36 cellular contexts compared by ENCODE assay signal in the genomic region with DNA sequence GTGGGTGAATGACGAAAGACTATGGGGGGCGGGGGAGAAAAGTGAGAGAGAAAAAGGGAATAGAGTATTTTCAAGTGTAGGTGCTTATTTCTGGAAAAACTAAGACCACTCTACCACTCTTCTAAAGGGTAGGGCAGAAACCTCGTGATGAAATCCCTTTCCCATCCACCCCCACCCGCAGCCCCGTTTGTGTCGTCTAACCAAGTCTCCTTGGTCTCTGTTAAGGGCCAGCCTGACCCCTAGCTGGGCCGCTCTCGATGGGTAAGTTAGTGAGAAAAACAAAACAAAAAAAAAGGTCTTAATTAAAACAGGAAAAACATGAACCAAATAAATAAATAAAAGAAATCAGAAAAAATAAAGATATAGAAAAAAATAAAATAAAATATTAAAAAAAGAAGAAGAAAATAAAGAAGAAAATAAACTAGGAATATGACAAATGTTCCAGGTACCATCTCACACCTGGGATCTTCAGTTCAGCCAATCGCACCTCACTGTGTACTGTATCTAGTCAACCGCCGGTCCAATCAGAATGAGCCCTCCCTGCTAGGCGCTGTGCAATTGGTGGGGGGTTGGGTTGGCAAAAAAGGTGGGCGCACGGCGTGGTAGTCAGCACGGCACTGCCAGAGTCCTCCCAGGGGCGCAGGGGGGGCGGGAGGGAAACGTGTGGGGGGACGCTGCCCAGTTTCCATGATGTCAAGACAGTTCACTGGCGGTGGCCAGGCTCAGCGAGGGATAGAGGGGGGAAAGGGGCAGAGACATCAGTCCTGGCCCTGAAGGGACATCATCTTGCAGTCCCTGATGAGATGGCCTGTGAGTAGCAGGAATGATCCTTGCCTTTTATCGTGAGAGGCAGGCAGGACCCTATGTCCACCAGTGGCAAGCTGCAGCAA. TPM values are rescaled to one million over a fixed set of nuclear protein-coding genes. Genes with fewer than 3 reads are reported as not detected.
DNase-seq lines count a peak whose midpoint lies in the region; ATAC-seq and TF ChIP-seq lines count a peak whose summit lies in the region.
"Had no signal": no experiment of that assay in that cellular context is flagged by ENCODE, and none has a peak within 500 bp of the region (broad histone marks: within the 10 kb centered on the region; RNA-seq: fewer than 3 reads in every experiment).

No MANE protein-coding gene starts in this region.

- H3K27ac ChIP-seq in right atrium auricular region (no peak overlapping the region), left ventricle myocardium inferior (replicated peaks) (no peak overlapping the region), RWPE1 (peak overlapping the region; percentile 67; the same call in 1 of the 2 replicates)
- H3K27ac ChIP-seq: A549, brain microvascular endothelial cell, KMS-11, prostate gland, SJSA1, thoracic aorta, vagina had no signal

- H3K27me3 ChIP-seq in right atrium auricular region (no peaks in the 10 kb centered on the region), left ventricle myocardium inferior (ENCODE audit: low read depth) (no peaks in the 10 kb centered on the region)
- H3K27me3 ChIP-seq: brain microvascular endothelial cell, SJSA1, vagina had no signal

- no peaks in the 10 kb centered on the region for H3K9me3 ChIP-seq in right atrium auricular region
- no peaks in the 10 kb centered on the region for H3K9me3 ChIP-seq in left ventricle myocardium inferior (replicated peaks)
- H3K9me3 ChIP-seq: A549, prostate gland, SJSA1, thoracic aorta, vagina had no signal

- H3K36me3 ChIP-seq in right atrium auricular region = peaks cover 64% of the 10 kb centered on the region
- peaks cover 67% of the 10 kb centered on the region for H3K36me3 ChIP-seq in left ventricle myocardium inferior

- no peak overlapping the region for H3K27ac Mint-ChIP-seq in glutamatergic neuron (ENCODE audit: unreplicated experiment)
- H3K27ac Mint-ChIP-seq: activated naive CD4-positive, alpha-beta T cell treated with anti-CD3 and anti-CD28 coated beads for 36 hours; activated T-cell treated with anti-CD3 and anti-CD28 coated beads, Interleukin-2, amount 50 U/mL, for 72 hours had no signal

- peak; percentile 55 for DNase-seq in right atrium auricular region (ENCODE audit: low spot score)
- DNase-seq in left ventricle myocardium inferior = no peak
- DNase-seq in RWPE1 (ENCODE audit: low spot score) = no peak
- DNase-seq in glutamatergic neuron = no peak
- no peak for DNase-seq in HuH-7.5 (ENCODE audit: low spot score)
- no peak for DNase-seq in middle frontal gyrus (ENCODE audit: extremely low spot score, low spot score)
- DNase-seq in sciatic nerve (ENCODE audit: low spot score) = no peak
- DNase-seq: activated naive CD4-positive, alpha-beta T cell treated with anti-CD3 and anti-CD28 coated beads for 36 hours; activated T-cell treated with anti-CD3 and anti-CD28 coated beads, Interleukin-2, amount 50 U/mL, for 72 hours; brain microvascular endothelial cell; COR-L47; DMS53; effector CD4-positive, alpha-beta T cell; erythroblast; GDM1; HCEC 1CT; MM.1S; NCI-H1417; NCI-H2029 treated with DMSO at 0.1 percent for 48 hours; NCI-H2227 treated with DMSO at 0.1 percent for 48 hours; NCI-H69; stimulated activated naive CD8-positive, alpha-beta T cell treated with anti-CD3 and anti-CD28 coated beads, Interleukin-15, Interleukin-2, amounts not matched to agents 100 U/mL and 50 U/mL, for 24 hours had no signal

- POLR2A ChIA-PET in RWPE1 (lab: Yijun Ruan, JAX; ENCODE audit: low non-redundant PET) = no interaction called here

- peaks cover 5% of the 10 kb centered on the region for H3K36me3 Mint-ChIP-seq in glutamatergic neuron (ENCODE audit: unreplicated experiment)

- no peak for TF ChIP-seq CTCF in right atrium auricular region (IDR thresholded peaks at IDR 0.05)
- no peak for TF ChIP-seq CTCF in left ventricle myocardium inferior (IDR thresholded peaks at IDR 0.05; ENCODE audit: borderline replicate concordance)
- TF ChIP-seq CTCF in RWPE1 (conservative IDR thresholded peaks at IDR 0.05; ENCODE audit: low read depth) = no peak
- TF ChIP-seq CTCF in glutamatergic neuron (IDR thresholded peaks at IDR 0.05; ENCODE audit: partially characterized antibody, unreplicated experiment) = no peak

- H3K4me3 ChIP-seq in right atrium auricular region = no peak overlapping the region
- no peak overlapping the region for H3K4me3 ChIP-seq in left ventricle myocardium inferior
- H3K4me3 ChIP-seq: A549, lung, prostate gland, SJSA1, thoracic aorta, vagina had no signal

- peaks cover 9% of the 10 kb centered on the region for H3K9me3 Mint-ChIP-seq in glutamatergic neuron (ENCODE audit: unreplicated experiment)
- H3K9me3 Mint-ChIP-seq: activated naive CD4-positive, alpha-beta T cell treated with anti-CD3 and anti-CD28 coated beads for 36 hours; activated T-cell treated with anti-CD3 and anti-CD28 coated beads, Interleukin-2, amount 50 U/mL, for 72 hours; neural crest cell had no signal

- ATAC-seq in sciatic nerve (no peak), HG03521 (IDR thresholded peaks at IDR 0.05; ENCODE audit: unreplicated experiment) (no peak)
- ATAC-seq: A549; activated T-cell treated with anti-CD3 and anti-CD28 coated beads, Interleukin-2, amount 50 U/mL, for 72 hours; stimulated activated naive CD8-positive, alpha-beta T cell treated with anti-CD3 and anti-CD28 coated beads, Interleukin-15, Interleukin-2, amounts not matched to agents 100 U/mL and 50 U/mL, for 24 hours had no signal

- intact Hi-C loops in left ventricle myocardium inferior (cut with micrococcal nuclease) (no loop called here), sciatic nerve (cut with DNase I) (no loop called here)

- CTCF ChIA-PET in RWPE1 (lab: Yijun Ruan, JAX) = interaction anchor here (1.1 to 1.3 kb wide), 2 partner anchors 10 to 54 kb away, joined by 3 read pairs; no protein-coding TSS in a partner anchor

- peaks cover 10% of the 10 kb centered on the region for H3K27me3 Mint-ChIP-seq in glutamatergic neuron (ENCODE audit: unreplicated experiment)

- peaks cover 26% of the 10 kb centered on the region for H3K4me1 Mint-ChIP-seq in glutamatergic neuron (ENCODE audit: low read depth, unreplicated experiment)

- H3K4me1 ChIP-seq in right atrium auricular region (peaks cover 0 to 32% of the 10 kb centered on the region in 2 donors), left ventricle myocardium inferior (peaks cover 50% of the 10 kb centered on the region)

- H3K4me3 Mint-ChIP-seq in glutamatergic neuron (ENCODE audit: unreplicated experiment) = peak overlapping the region; percentile 50
- H3K4me3 Mint-ChIP-seq: activated naive CD4-positive, alpha-beta T cell treated with anti-CD3 and anti-CD28 coated beads for 36 hours; activated T-cell treated with anti-CD3 and anti-CD28 coated beads, Interleukin-2, amount 50 U/mL, for 72 hours; neural crest cell had no signal

RNA-seq across cellular contexts. Expression of a gene that starts 9.8 kb away (rescaled TPM):
- total RNA-seq in right atrium auricular region (1 to 10 TPM; 1.3 to 1.4 TPM), left ventricle myocardium inferior (2.1 TPM), glutamatergic neuron (ENCODE audit: unreplicated experiment) (164 TPM), sciatic nerve (6.5 TPM)

RNA-seq across cellular contexts. Expression of a gene that starts 25.1 kb away (rescaled TPM):
- total RNA-seq in right atrium auricular region (not detected), left ventricle myocardium inferior (not detected), glutamatergic neuron (ENCODE audit: unreplicated experiment) (not detected), sciatic nerve (not detected)
- total RNA-seq: activated naive CD4-positive, alpha-beta T cell treated with anti-CD3 and anti-CD28 coated beads for 36 hours; activated T-cell treated with anti-CD3 and anti-CD28 coated beads, Interleukin-2, amount 50 U/mL, for 72 hours; chondrocyte; fibroblast of villous mesenchyme; HT1080; kidney epithelial cell; lung; neural crest cell; prostate gland; SJSA1; T-helper 1 cell treated with Interleukin-12 subunit alpha and Interleukin-12 subunit beta and Interleukin-4 antibody, amounts not matched to agents 30 ng/mL and 1 ng/mL, for 36 hours; thoracic aorta; vagina had no signal

RNA-seq across cellular contexts. Expression of a gene that starts 27.8 kb away (rescaled TPM):
- total RNA-seq in right atrium auricular region (10 to 100 TPM; 53.9 to 55.3 TPM), left ventricle myocardium inferior (64.6 TPM), glutamatergic neuron (ENCODE audit: unreplicated experiment) (341 TPM), sciatic nerve (166 TPM)

RNA-seq across cellular contexts. Expression of a gene that starts 28.2 kb away (rescaled TPM):
- total RNA-seq in right atrium auricular region = 10 to 100 TPM; 13.5 to 23.7 TPM
- 25.2 TPM for total RNA-seq in left ventricle myocardium inferior
- 40.3 TPM for total RNA-seq in glutamatergic neuron (ENCODE audit: unreplicated experiment)
- 32.2 TPM for total RNA-seq in sciatic nerve

RNA-seq across cellular contexts. Expression of a gene that starts 32.4 kb away (rescaled TPM):
- total RNA-seq in right atrium auricular region (100 to 1,000 TPM; 105 to 122 TPM), left ventricle myocardium inferior (118 TPM), glutamatergic neuron (ENCODE audit: unreplicated experiment) (289 TPM), sciatic nerve (70.1 TPM)

Comparison
In these comparisons a context has a peak if more than half of its experiments do, and no peak if none do; other contexts are left out.
1. RNA of a gene that starts 9.8 kb away (total RNA-seq): 164 TPM in glutamatergic neuron (single experiment); 6.5 TPM in sciatic nerve (single experiment), 2.1 TPM in left ventricle myocardium inferior (single experiment) and 1.3 to 1.4 TPM in right atrium auricular region; every median in the first group is over 10 times any median in the second.